In the genomic region with DNA sequence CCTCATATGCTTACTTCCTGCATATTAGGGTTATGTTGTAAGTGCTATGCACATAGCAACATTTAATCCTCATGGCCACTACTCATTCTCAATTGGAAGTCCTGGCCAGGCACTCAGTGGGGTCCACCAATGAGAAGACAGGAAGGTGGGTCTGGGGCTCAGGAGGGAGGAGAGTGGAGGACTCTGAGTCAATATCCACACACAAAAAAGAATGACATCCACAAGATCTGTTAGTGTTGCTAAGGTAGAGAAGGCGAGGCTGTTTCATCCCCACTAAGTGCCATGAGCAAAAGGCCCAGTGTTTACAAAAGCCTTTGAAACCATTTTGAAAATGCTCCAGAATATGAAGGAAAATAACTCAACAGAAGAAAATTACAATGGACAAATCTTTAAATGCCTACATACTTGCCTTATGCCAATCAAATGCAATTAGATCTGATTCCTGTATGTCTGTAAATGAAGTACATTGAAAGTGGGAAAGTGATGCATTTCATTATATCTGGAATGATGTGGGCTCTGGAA, we compare ENCODE assay signal across 11 cellular contexts. TPM values are rescaled to one million over a fixed set of nuclear protein-coding genes. Genes with fewer than 3 reads are reported as not detected.
DNase-seq lines count a peak whose midpoint lies in the region; ATAC-seq and FAIRE-seq lines count a peak whose summit lies in the region.
"Had no signal": no experiment of that assay in that cellular context is flagged by ENCODE, and none has a peak within 500 bp of the region (broad histone marks: within the 10 kb centered on the region; RNA-seq: fewer than 3 reads in every experiment).

No MANE protein-coding gene starts in this region.

- peaks cover 13% of the 10 kb centered on the region for H3K36me3 Mint-ChIP-seq in activated T-helper 17 cell treated with anti-CD3 and anti-CD28 coated beads, Interleukin-2, amount 50 U/mL, for 72 hours (ENCODE audit: low read depth)

- DNase-seq in AG08396 (ENCODE audit: low spot score) = peak; percentile 45
- DNase-seq in hepatic stellate cell (ENCODE audit: low spot score) = peak; percentile 38
- DNase-seq in NCI-H1694 (lab: John Stamatoyannopoulos, UW) = no peak
- no peak for DNase-seq in stimulated activated CD4-positive, alpha-beta T cell treated with anti-CD3 and anti-CD28 coated beads, Interleukin-2, amount 100 ng/mL, for 48 hours
- DNase-seq: esophagus squamous epithelium, NCI-H2081 treated with DMSO at 0.1 percent for 48 hours had no signal

- H3K4me3 Mint-ChIP-seq in activated T-helper 17 cell treated with anti-CD3 and anti-CD28 coated beads, Interleukin-2, amount 50 U/mL, for 72 hours = no peak overlapping the region
- H3K4me3 Mint-ChIP-seq: activated T-helper 1 cell treated with anti-CD3 and anti-CD28 coated beads, Interleukin-12 subunit alpha, Interleukin-12 subunit beta, Interleukin-2, Interleukin-4 antibody, amounts not matched to agents 30 ng/mL and 10 ng/mL and 1 ng/mL, durations not matched to agents 14 hours and 24 hours and 36 hours had no signal

- H3K4me1 Mint-ChIP-seq in activated T-helper 17 cell treated with anti-CD3 and anti-CD28 coated beads, Interleukin-2, amount 50 U/mL, for 72 hours = peaks cover 6% of the 10 kb centered on the region

- H3K27me3 Mint-ChIP-seq in activated T-helper 17 cell treated with anti-CD3 and anti-CD28 coated beads, Interleukin-2, amount 50 U/mL, for 72 hours = no peaks in the 10 kb centered on the region

- FAIRE-seq in G401.6 (lab: Jason Lieb, UNC) = peak; percentile 72
- FAIRE-seq: islet of Langerhans had no signal

- peak overlapping the region; percentile 16 for H3K27ac Mint-ChIP-seq in activated T-helper 17 cell treated with anti-CD3 and anti-CD28 coated beads, Interleukin-2, amount 50 U/mL, for 72 hours
- H3K27ac Mint-ChIP-seq: activated T-helper 1 cell treated with anti-CD3 and anti-CD28 coated beads, Interleukin-12 subunit alpha, Interleukin-12 subunit beta, Interleukin-2, Interleukin-4 antibody, amounts not matched to agents 30 ng/mL and 10 ng/mL and 1 ng/mL, durations not matched to agents 14 hours and 24 hours and 36 hours had no signal

- ATAC-seq in activated T-helper 17 cell treated with anti-CD3 and anti-CD28 coated beads, Interleukin-2, amount 50 U/mL, for 72 hours (replicated peaks) = no peak
- ATAC-seq in GM19351 (IDR thresholded peaks at IDR 0.05; ENCODE audit: unreplicated experiment) = no peak

- H3K9me3 Mint-ChIP-seq in activated T-helper 17 cell treated with anti-CD3 and anti-CD28 coated beads, Interleukin-2, amount 50 U/mL, for 72 hours = no peaks in the 10 kb centered on the region
- H3K9me3 Mint-ChIP-seq: activated T-helper 1 cell treated with anti-CD3 and anti-CD28 coated beads, Interleukin-12 subunit alpha, Interleukin-12 subunit beta, Interleukin-2, Interleukin-4 antibody, amounts not matched to agents 30 ng/mL and 10 ng/mL and 1 ng/mL, durations not matched to agents 14 hours and 24 hours and 36 hours had no signal

RNA-seq across cellular contexts. Expression of gene EID3, which starts 54.0 kb away (rescaled TPM):
- 1 to 10 TPM; 3.0 to 7.3 TPM for total RNA-seq in activated T-helper 17 cell treated with anti-CD3 and anti-CD28 coated beads, Interleukin-2, amount 50 U/mL, for 72 hours

Comparison
In these comparisons a context has a peak if more than half of its experiments do, and no peak if none do; other contexts are left out.
1. DNase-seq: peak in AG08396 (single experiment) and hepatic stellate cell (single experiment); none in NCI-H1694 (single experiment) and stimulated activated CD4-positive, alpha-beta T cell treated with anti-CD3 and anti-CD28 coated beads, Interleukin-2, amount 100 ng/mL, for 48 hours (0 of 2).